26 cellular contexts compared by ENCODE assay signal in the genomic region with DNA sequence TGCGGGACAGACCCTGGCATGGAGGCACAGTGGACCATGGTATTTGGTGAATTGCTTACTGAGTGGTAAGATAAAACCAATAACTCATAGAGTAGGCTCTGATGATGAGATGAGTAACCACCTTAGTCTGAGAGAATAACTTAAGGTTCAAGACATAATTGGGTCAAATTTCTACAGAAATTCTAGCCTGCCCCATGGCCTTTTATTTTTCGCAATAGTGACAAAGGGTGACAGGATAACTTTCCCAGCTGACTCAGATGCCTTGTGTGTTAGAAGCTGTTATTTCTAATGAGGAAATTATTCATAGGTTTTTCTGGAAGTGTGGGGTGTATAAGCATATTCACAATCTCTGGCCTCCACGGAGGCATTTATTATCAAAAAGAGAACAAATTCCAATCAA.
"Had no signal": no experiment of that assay in that cellular context is flagged by ENCODE, and none has a peak within 500 bp of the region (broad histone marks: within the 10 kb centered on the region; RNA-seq: fewer than 3 reads in every experiment).

No MANE protein-coding gene starts in this region.

- H3K9me3 ChIP-seq: esophagus squamous epithelium, left lung, thoracic aorta had no signal

- H3K4me2 ChIP-seq: neural progenitor cell had no signal

- H3K9ac ChIP-seq: neural progenitor cell had no signal

- H3K9me3 Mint-ChIP-seq: activated CD4-positive, alpha-beta T cell treated with anti-CD3 and anti-CD28 coated beads, Interleukin-2, amount 10 ng/mL, durations not matched to agents 24 days and 14 days; activated CD8-positive, alpha-beta T cell treated with anti-CD3 and anti-CD28 coated beads for 36 hours; activated naive CD8-positive, alpha-beta T cell treated with anti-CD3 and anti-CD28 coated beads, Interleukin-2, amount 50 U/mL, for 24 hours; activated T-helper 1 cell treated with anti-CD3 and anti-CD28 coated beads, Interleukin-12 subunit alpha, Interleukin-12 subunit beta, Interleukin-2, Interleukin-4 antibody, amounts not matched to agents 30 ng/mL and 10 ng/mL and 1 ng/mL, durations not matched to agents 14 hours and 24 hours and 36 hours; brain; neural progenitor cell; type B pancreatic cell had no signal

- H3K4me1 Mint-ChIP-seq: activated CD4-positive, alpha-beta T cell treated with anti-CD3 and anti-CD28 coated beads, Interleukin-2, amount 10 ng/mL, durations not matched to agents 24 days and 14 days; activated CD8-positive, alpha-beta memory T cell treated with anti-CD3 and anti-CD28 coated beads, Interleukin-2, amount 10 ng/mL, durations not matched to agents 7 days and 5 days; activated naive CD8-positive, alpha-beta T cell treated with anti-CD3 and anti-CD28 coated beads, Interleukin-2, amount 50 U/mL, for 24 hours; mesothelial cell of epicardium; naive thymus-derived CD8-positive, alpha-beta T cell had no signal

- H3K27me3 Mint-ChIP-seq: activated CD4-positive, alpha-beta T cell treated with anti-CD3 and anti-CD28 coated beads, Interleukin-2, amount 10 ng/mL, durations not matched to agents 24 days and 14 days; activated CD8-positive, alpha-beta memory T cell treated with anti-CD3 and anti-CD28 coated beads, Interleukin-2, amount 10 ng/mL, durations not matched to agents 7 days and 5 days; activated CD8-positive, alpha-beta T cell treated with anti-CD3 and anti-CD28 coated beads for 36 hours; activated naive CD8-positive, alpha-beta T cell treated with anti-CD3 and anti-CD28 coated beads, Interleukin-2, amount 50 U/mL, for 24 hours; brain; type B pancreatic cell had no signal

- H3K4me3 ChIP-seq: esophagus squamous epithelium, left lung, lung, neural progenitor cell, thoracic aorta had no signal

- H3K36me3 Mint-ChIP-seq: activated CD8-positive, alpha-beta memory T cell treated with anti-CD3 and anti-CD28 coated beads, Interleukin-2, amount 10 ng/mL, durations not matched to agents 7 days and 5 days; brain; mesothelial cell of epicardium; neural progenitor cell; type B pancreatic cell had no signal

- H3K4me3 Mint-ChIP-seq: activated CD4-positive, alpha-beta T cell treated with anti-CD3 and anti-CD28 coated beads, Interleukin-2, amount 10 ng/mL, durations not matched to agents 24 days and 14 days; activated CD8-positive, alpha-beta memory T cell treated with anti-CD3 and anti-CD28 coated beads, Interleukin-2, amount 10 ng/mL, durations not matched to agents 7 days and 5 days; activated CD8-positive, alpha-beta T cell treated with anti-CD3 and anti-CD28 coated beads for 36 hours; activated naive CD8-positive, alpha-beta T cell treated with anti-CD3 and anti-CD28 coated beads, Interleukin-2, amount 50 U/mL, for 24 hours; activated T-helper 1 cell treated with anti-CD3 and anti-CD28 coated beads, Interleukin-12 subunit alpha, Interleukin-12 subunit beta, Interleukin-2, Interleukin-4 antibody, amounts not matched to agents 30 ng/mL and 10 ng/mL and 1 ng/mL, durations not matched to agents 14 hours and 24 hours and 36 hours; brain; mesothelial cell of epicardium; naive thymus-derived CD8-positive, alpha-beta T cell; neural progenitor cell; type B pancreatic cell had no signal

- H3K4me1 ChIP-seq: esophagus squamous epithelium, left lung, neural progenitor cell had no signal

- H3K27me3 ChIP-seq: esophagus squamous epithelium, left lung had no signal

- H3K36me3 ChIP-seq: esophagus squamous epithelium, left lung, neural progenitor cell, thoracic aorta had no signal

- DNase-seq: activated CD4-positive, alpha-beta T cell treated with anti-CD3 and anti-CD28 coated beads, Interleukin-2, amount 10 ng/mL, durations not matched to agents 24 days and 14 days; activated CD8-positive, alpha-beta memory T cell treated with anti-CD3 and anti-CD28 coated beads, Interleukin-2, amount 10 ng/mL, durations not matched to agents 7 days and 5 days; activated CD8-positive, alpha-beta T cell treated with anti-CD3 and anti-CD28 coated beads for 36 hours; activated gamma-delta T cell; activated naive CD4-positive, alpha-beta T cell treated with anti-CD3 and anti-CD28 coated beads, Interleukin-2, amount 50 U/mL, for 16 hours; activated naive CD8-positive, alpha-beta T cell treated with anti-CD3 and anti-CD28 coated beads, Interleukin-2, amount 50 U/mL, for 24 hours; activated T-cell treated with anti-CD3 and anti-CD28 coated beads for 4 hours; aorta; caudate nucleus; dermis blood vessel endothelial cell; effector memory CD4-positive, alpha-beta T cell; esophagus squamous epithelium; left lung; naive thymus-derived CD8-positive, alpha-beta T cell; stimulated activated CD4-positive, alpha-beta T cell treated with anti-CD3 and anti-CD28 coated beads, Interleukin-4, amount 100 ng/mL, for 24 hours; stimulated activated naive CD4-positive, alpha-beta T cell treated with Interleukin-2 at 50 U/mL for 16 hours; T-helper 2 cell had no signal

- H3K27ac ChIP-seq: esophagus squamous epithelium, left lung, neural progenitor cell, thoracic aorta, VCaP had no signal

- ATAC-seq: activated CD4-positive, CD25-positive, alpha-beta regulatory T cell treated with anti-CD3 and anti-CD28 coated beads, Interleukin-2, amount 50 U/mL, for 24 hours; activated CD8-positive, alpha-beta memory T cell treated with anti-CD3 and anti-CD28 coated beads, Interleukin-2, amount 10 ng/mL, durations not matched to agents 7 days and 5 days; activated CD8-positive, alpha-beta T cell treated with anti-CD3 and anti-CD28 coated beads for 36 hours; activated naive CD8-positive, alpha-beta T cell treated with anti-CD3 and anti-CD28 coated beads, Interleukin-2, amount 50 U/mL, for 24 hours; left lung; naive thymus-derived CD8-positive, alpha-beta T cell had no signal

- H2AFZ ChIP-seq: neural progenitor cell had no signal

- H3K27ac Mint-ChIP-seq: activated CD4-positive, alpha-beta T cell treated with anti-CD3 and anti-CD28 coated beads, Interleukin-2, amount 10 ng/mL, durations not matched to agents 24 days and 14 days; activated CD8-positive, alpha-beta memory T cell treated with anti-CD3 and anti-CD28 coated beads, Interleukin-2, amount 10 ng/mL, durations not matched to agents 7 days and 5 days; activated CD8-positive, alpha-beta T cell treated with anti-CD3 and anti-CD28 coated beads for 36 hours; activated naive CD8-positive, alpha-beta T cell treated with anti-CD3 and anti-CD28 coated beads, Interleukin-2, amount 50 U/mL, for 24 hours; activated T-helper 1 cell treated with anti-CD3 and anti-CD28 coated beads, Interleukin-12 subunit alpha, Interleukin-12 subunit beta, Interleukin-2, Interleukin-4 antibody, amounts not matched to agents 30 ng/mL and 10 ng/mL and 1 ng/mL, durations not matched to agents 14 hours and 24 hours and 36 hours; brain; mesothelial cell of epicardium; naive thymus-derived CD8-positive, alpha-beta T cell; neural progenitor cell; type B pancreatic cell had no signal
